In the genomic region with DNA sequence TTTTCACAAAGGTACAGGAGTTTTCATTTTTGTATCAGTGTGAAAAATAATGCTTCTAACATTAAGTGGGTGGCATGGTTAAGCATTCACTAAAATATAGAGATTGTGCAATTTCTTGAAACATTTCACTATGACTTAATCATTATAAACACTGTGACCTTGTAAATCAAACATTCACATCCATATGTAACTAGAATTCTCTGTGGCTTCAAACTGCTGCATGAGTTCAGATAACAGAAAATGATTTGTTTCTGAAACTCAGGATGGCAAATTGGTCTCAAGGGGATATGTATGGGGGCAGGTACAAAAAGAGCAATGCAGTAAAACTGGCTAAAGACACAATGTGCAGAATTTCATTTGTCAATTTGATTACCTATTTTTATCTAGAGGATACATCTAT, we compare ENCODE assay signal across 13 cellular contexts. TPM values are rescaled to one million over a fixed set of nuclear protein-coding genes. Genes with fewer than 3 reads are reported as not detected.
DNase-seq lines count a peak whose midpoint lies in the region; ATAC-seq and TF ChIP-seq lines count a peak whose summit lies in the region.
"Had no signal": no experiment of that assay in that cellular context is flagged by ENCODE, and none has a peak within 500 bp of the region (broad histone marks: within the 10 kb centered on the region; RNA-seq: fewer than 3 reads in every experiment).

No MANE protein-coding gene starts in this region.

- TF ChIP-seq CTCF in activated CD8-positive, alpha-beta T cell treated with anti-CD3 and anti-CD28 coated beads for 36 hours (IDR thresholded peaks at IDR 0.05) = no peak
- TF ChIP-seq CTCF in chondrocyte (IDR thresholded peaks at IDR 0.05) (no peak), osteoblast (IDR thresholded peaks at IDR 0.05; ENCODE audit: extremely low read depth, low read depth, low read length) (no peak)

- peaks cover 84% of the 10 kb centered on the region for H3K79me2 ChIP-seq in osteoblast (ENCODE audit: insufficient read depth, low read length)

- no peak for DNase-seq in activated CD8-positive, alpha-beta T cell treated with anti-CD3 and anti-CD28 coated beads for 36 hours
- DNase-seq in activated CD8-positive, alpha-beta T cell treated with anti-CD3 and anti-CD28 coated beads, Interleukin-2, amount 10 ng/mL, durations not matched to agents 7 days and 5 days = no peak
- DNase-seq in NCI-H460 (ENCODE audit: extremely low read depth, low read depth) (peak; percentile 52), chondrocyte (ENCODE audit: low spot score) (no peak), osteoblast (ENCODE audit: insufficient read length, low spot score, missing footprints) (peak; percentile 10), NCI-H1436 treated with DMSO at 0.1 percent for 48 hours (lab: John Stamatoyannopoulos, UW) (no peak), NCI-H2081 treated with DMSO at 0.1 percent for 48 hours (lab: John Stamatoyannopoulos, UW) (no peak)
- DNase-seq: BE2C, immature natural killer cell, NCI-H187, SIG-M5 had no signal

- no peak overlapping the region for H2AFZ ChIP-seq in osteoblast (ENCODE audit: low read length)

- peak overlapping the region; percentile 62 for H3K4me2 ChIP-seq in osteoblast (ENCODE audit: insufficient read depth, low read length)

- H3K9me3 ChIP-seq in osteoblast (ENCODE audit: low read depth, low read length) = no peaks in the 10 kb centered on the region
- H3K9me3 ChIP-seq: BE2C had no signal

- H3K4me1 ChIP-seq in osteoblast (ENCODE audit: insufficient read depth, low read length) = peaks cover 26% of the 10 kb centered on the region

- H3K4me1 Mint-ChIP-seq in activated CD8-positive, alpha-beta T cell treated with anti-CD3 and anti-CD28 coated beads for 36 hours (ENCODE audit: low read depth) = peaks cover 59% of the 10 kb centered on the region
- H3K4me1 Mint-ChIP-seq in activated CD8-positive, alpha-beta T cell treated with anti-CD3 and anti-CD28 coated beads, Interleukin-2, amount 10 ng/mL, durations not matched to agents 7 days and 5 days (ENCODE audit: low read depth) = peaks cover 59% of the 10 kb centered on the region
- H3K4me1 Mint-ChIP-seq in chondrocyte (ENCODE audit: low read depth) = peaks cover 49% of the 10 kb centered on the region

- H3K4me3 ChIP-seq in osteoblast (ENCODE audit: insufficient read depth, low read length) = peak overlapping the region; percentile 15

- no peaks in the 10 kb centered on the region for H3K27me3 Mint-ChIP-seq in activated CD8-positive, alpha-beta T cell treated with anti-CD3 and anti-CD28 coated beads for 36 hours
- peaks cover 3% of the 10 kb centered on the region for H3K27me3 Mint-ChIP-seq in activated CD8-positive, alpha-beta T cell treated with anti-CD3 and anti-CD28 coated beads, Interleukin-2, amount 10 ng/mL, durations not matched to agents 7 days and 5 days (ENCODE audit: low read depth)
- H3K27me3 Mint-ChIP-seq in chondrocyte (ENCODE audit: low read depth) = no peaks in the 10 kb centered on the region

- intact Hi-C loops in activated CD8-positive, alpha-beta T cell treated with anti-CD3 and anti-CD28 coated beads for 36 hours (cut with micrococcal nuclease) = loop anchor here (5.0 kb wide), 1 partner anchor 59 kb away; the partner anchor contains the start of genes PEX1 and RBM48

- peaks cover 4% of the 10 kb centered on the region for H3K9me3 Mint-ChIP-seq in activated CD8-positive, alpha-beta T cell treated with anti-CD3 and anti-CD28 coated beads for 36 hours
- H3K9me3 Mint-ChIP-seq in activated CD8-positive, alpha-beta T cell treated with anti-CD3 and anti-CD28 coated beads, Interleukin-2, amount 10 ng/mL, durations not matched to agents 7 days and 5 days (ENCODE audit: insufficient read depth) = peaks cover 3% of the 10 kb centered on the region
- peaks cover 4% of the 10 kb centered on the region for H3K9me3 Mint-ChIP-seq in chondrocyte (ENCODE audit: low read depth)
- H3K9me3 Mint-ChIP-seq: dendritic cell treated with granulocyte-macrophage colony-stimulating factor and Interleukin-4, amounts not matched to agents 40 ng/mL and 50 ng/mL, for 4 days; immature natural killer cell had no signal

- POLR2A ChIA-PET in activated CD8-positive, alpha-beta T cell treated with anti-CD3 and anti-CD28 coated beads for 36 hours (lab: Charles Lee) = interaction anchor here (1.4 kb wide), 1 partner anchor 19 kb away, joined by 4 read pairs; no protein-coding TSS in a partner anchor
- POLR2A ChIA-PET in activated CD8-positive, alpha-beta T cell treated with anti-CD3 and anti-CD28 coated beads, Interleukin-2, amount 10 ng/mL, durations not matched to agents 7 days and 5 days (lab: Charles Lee) = no interaction called here

- no peaks in the 10 kb centered on the region for H3K27me3 ChIP-seq in osteoblast (ENCODE audit: insufficient read depth, low read length)
- H3K27me3 ChIP-seq: BE2C had no signal

- peak overlapping the region; percentile 52 for H3K27ac ChIP-seq in osteoblast (ENCODE audit: low read depth, low read length)

- no peaks in the 10 kb centered on the region for H3K36me3 ChIP-seq in osteoblast (ENCODE audit: insufficient read depth, low read length)
- H3K36me3 ChIP-seq: BE2C had no signal

- peaks cover 51% of the 10 kb centered on the region for H4K20me1 ChIP-seq in osteoblast (ENCODE audit: insufficient read depth, low read length)

- peaks cover 45% of the 10 kb centered on the region for H3K36me3 Mint-ChIP-seq in activated CD8-positive, alpha-beta T cell treated with anti-CD3 and anti-CD28 coated beads for 36 hours (ENCODE audit: low read depth)
- H3K36me3 Mint-ChIP-seq in activated CD8-positive, alpha-beta T cell treated with anti-CD3 and anti-CD28 coated beads, Interleukin-2, amount 10 ng/mL, durations not matched to agents 7 days and 5 days (ENCODE audit: low read depth) = peaks cover 52% of the 10 kb centered on the region
- H3K36me3 Mint-ChIP-seq in chondrocyte (ENCODE audit: low read depth) = no peaks in the 10 kb centered on the region
- H3K36me3 Mint-ChIP-seq: immature natural killer cell had no signal

- peak overlapping the region; percentile 6 for H3K4me3 Mint-ChIP-seq in activated CD8-positive, alpha-beta T cell treated with anti-CD3 and anti-CD28 coated beads for 36 hours
- no peak overlapping the region for H3K4me3 Mint-ChIP-seq in activated CD8-positive, alpha-beta T cell treated with anti-CD3 and anti-CD28 coated beads, Interleukin-2, amount 10 ng/mL, durations not matched to agents 7 days and 5 days
- H3K4me3 Mint-ChIP-seq in chondrocyte (ENCODE audit: unreplicated experiment) = no peak overlapping the region
- H3K4me3 Mint-ChIP-seq: dendritic cell treated with granulocyte-macrophage colony-stimulating factor and Interleukin-4, amounts not matched to agents 40 ng/mL and 50 ng/mL, for 4 days had no signal

- no peak for ATAC-seq in activated CD8-positive, alpha-beta T cell treated with anti-CD3 and anti-CD28 coated beads for 36 hours
- no peak for ATAC-seq in activated CD8-positive, alpha-beta T cell treated with anti-CD3 and anti-CD28 coated beads, Interleukin-2, amount 10 ng/mL, durations not matched to agents 7 days and 5 days
- ATAC-seq in GM19397 (IDR thresholded peaks at IDR 0.05; ENCODE audit: unreplicated experiment) = no peak

- H3K27ac Mint-ChIP-seq in activated CD8-positive, alpha-beta T cell treated with anti-CD3 and anti-CD28 coated beads for 36 hours = peak overlapping the region; percentile 50
- H3K27ac Mint-ChIP-seq in activated CD8-positive, alpha-beta T cell treated with anti-CD3 and anti-CD28 coated beads, Interleukin-2, amount 10 ng/mL, durations not matched to agents 7 days and 5 days = no peak overlapping the region
- H3K27ac Mint-ChIP-seq in chondrocyte (ENCODE audit: unreplicated experiment) = peak overlapping the region; percentile 86
- H3K27ac Mint-ChIP-seq: dendritic cell treated with granulocyte-macrophage colony-stimulating factor and Interleukin-4, amounts not matched to agents 40 ng/mL and 50 ng/mL, for 4 days had no signal

- CTCF ChIA-PET in activated CD8-positive, alpha-beta T cell treated with anti-CD3 and anti-CD28 coated beads for 36 hours (lab: Charles Lee) = interaction anchor here (1.0 kb wide), 2 partner anchors 58 to 246 kb away, joined by 3 read pairs; partner anchors contain the start of genes PEX1 and RBM48
- CTCF ChIA-PET in activated CD8-positive, alpha-beta T cell treated with anti-CD3 and anti-CD28 coated beads, Interleukin-2, amount 10 ng/mL, durations not matched to agents 7 days and 5 days (lab: Charles Lee) = interaction anchor here (1.3 to 1.6 kb wide), 3 partner anchors 12 to 706 kb away, joined by 4 read pairs; partner anchors contain the start of gene MTERF1

RNA-seq across cellular contexts. Expression of gene FAM133B, which starts 3.8 kb away (rescaled TPM):
- 10 to 100 TPM; 27.9 to 30.3 TPM for total RNA-seq in activated CD8-positive, alpha-beta T cell treated with anti-CD3 and anti-CD28 coated beads for 36 hours
- 10 to 100 TPM; 31.6 to 32.8 TPM for total RNA-seq in activated CD8-positive, alpha-beta T cell treated with anti-CD3 and anti-CD28 coated beads, Interleukin-2, amount 10 ng/mL, durations not matched to agents 7 days and 5 days
- total RNA-seq in NCI-H460 (2014; rRNA removed; shearing (Covaris generic)) = 20.3 and 25.1 TPM in 2 replicates
- polyA plus RNA-seq in NCI-H460 (2014; cell fraction: nucleus; rRNA removed) = 32.3 and 47.9 TPM in 2 replicates
- 12.6 to 15.4 TPM (median 14.4 TPM) in 3 replicates for total RNA-seq in chondrocyte
- 17.1 and 17.4 TPM in 2 replicates for total RNA-seq in osteoblast

RNA-seq across cellular contexts. Expression of gene RBM48, which starts 57.8 kb away (rescaled TPM):
- total RNA-seq in activated CD8-positive, alpha-beta T cell treated with anti-CD3 and anti-CD28 coated beads for 36 hours = 10 to 100 TPM; 11.5 to 13.4 TPM
- total RNA-seq in activated CD8-positive, alpha-beta T cell treated with anti-CD3 and anti-CD28 coated beads, Interleukin-2, amount 10 ng/mL, durations not matched to agents 7 days and 5 days = 10 to 100 TPM; 14.5 to 15.4 TPM
- 8.5 and 13.8 TPM in 2 replicates for total RNA-seq in NCI-H460 (2014; rRNA removed; shearing (Covaris generic))
- 9.2 and 13.2 TPM in 2 replicates for polyA plus RNA-seq in NCI-H460 (2014; cell fraction: nucleus; rRNA removed)
- 8.2 to 12.5 TPM (median 9.9 TPM) in 3 replicates for total RNA-seq in chondrocyte
- 7.4 and 11.2 TPM in 2 replicates for total RNA-seq in osteoblast

RNA-seq across cellular contexts. Expression of gene PEX1, which starts 58.1 kb away (rescaled TPM):
- total RNA-seq in activated CD8-positive, alpha-beta T cell treated with anti-CD3 and anti-CD28 coated beads for 36 hours = 10 to 100 TPM; 16.6 to 16.9 TPM
- total RNA-seq in activated CD8-positive, alpha-beta T cell treated with anti-CD3 and anti-CD28 coated beads, Interleukin-2, amount 10 ng/mL, durations not matched to agents 7 days and 5 days = 10 to 100 TPM; 13.6 to 16.8 TPM
- 16.8 and 19.8 TPM in 2 replicates for total RNA-seq in NCI-H460 (2014; rRNA removed; shearing (Covaris generic))
- 46.4 and 62.3 TPM in 2 replicates for polyA plus RNA-seq in NCI-H460 (2014; cell fraction: nucleus; rRNA removed)
- total RNA-seq in chondrocyte (9.9 to 17.0 TPM (median 11.6 TPM) in 3 replicates), osteoblast (23.6 and 25.7 TPM in 2 replicates)

Comparison
In these comparisons a context has a peak if more than half of its experiments do, and no peak if none do; other contexts are left out.
1. DNase-seq: peak in NCI-H460 (single experiment) and osteoblast (single experiment); none in activated CD8-positive, alpha-beta T cell treated with anti-CD3 and anti-CD28 coated beads for 36 hours (single experiment), activated CD8-positive, alpha-beta T cell treated with anti-CD3 and anti-CD28 coated beads, Interleukin-2, amount 10 ng/mL, durations not matched to agents 7 days and 5 days (single experiment), chondrocyte (single experiment), NCI-H1436 treated with DMSO at 0.1 percent for 48 hours (single experiment) and NCI-H2081 treated with DMSO at 0.1 percent for 48 hours (single experiment).